ENCODE assay signal across 22 cellular contexts in the genomic region with DNA sequence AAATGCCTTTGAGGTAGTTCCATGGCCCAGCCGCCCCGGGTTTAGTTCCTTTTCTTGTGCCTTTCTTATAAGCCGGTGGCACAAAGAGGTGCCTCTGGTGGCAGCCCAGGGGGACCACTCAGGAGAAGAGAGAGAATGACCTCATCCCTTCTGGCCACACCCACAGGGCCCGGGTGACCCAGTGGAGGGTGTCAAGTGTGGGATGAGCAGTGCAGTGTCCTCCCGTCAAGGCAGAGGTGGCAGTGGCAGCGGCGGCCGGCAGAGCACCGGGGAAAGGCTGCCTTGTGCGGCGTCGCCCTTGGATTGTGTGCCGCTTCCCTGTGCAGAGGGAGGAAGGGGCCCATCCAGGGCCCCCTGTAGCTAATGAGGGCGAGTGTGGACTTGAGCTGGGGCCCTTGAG. TPM values are rescaled to one million over a fixed set of nuclear protein-coding genes. Genes with fewer than 3 reads are reported as not detected.
A peak's percentile ranks its signal among the peaks of the same experiment; 100 is the strongest.
DNase-seq lines count a peak whose midpoint lies in the region; ATAC-seq, FAIRE-seq and TF ChIP-seq lines count a peak whose summit lies in the region.
"Had no signal": no experiment of that assay in that cellular context is flagged by ENCODE, and none has a peak within 500 bp of the region (broad histone marks: within the 10 kb centered on the region; RNA-seq: fewer than 3 reads in every experiment).

No MANE protein-coding gene starts in this region.

- POLR2A ChIA-PET in WTC11 (lab: Charles Lee): no interaction called here

- H4K20me1 ChIP-seq in keratinocyte (ENCODE audit: control insufficient read depth, extremely low read depth, insufficient read depth, low read length): no peaks in the 10 kb centered on the region

- peak overlapping the region; percentile 13 for H3K9ac ChIP-seq in keratinocyte (ENCODE audit: control insufficient read depth, extremely low read depth, insufficient read depth, low read length)

- dilution Hi-C loops in keratinocyte (cut with MboI; ENCODE audit: extremely low pct_ligation_motif_present, low sequenced_read_pairs): no loop called here

- H3K4me3 ChIP-seq in keratinocyte (ENCODE audit: control insufficient read depth in 2 of 3, extremely low read depth in 1 of 3, insufficient read depth in 2 of 3, low read depth in 1 of 3, low read length in 3 of 3): no peak overlapping the region
- H3K4me3 ChIP-seq in lower leg skin (ENCODE audit: low read depth, poor library complexity, severe bottlenecking): no peak overlapping the region
- no peak overlapping the region for H3K4me3 ChIP-seq in aorta (ENCODE audit: low read length in 2 of 2)
- H3K4me3 ChIP-seq: MG63 had no signal

- no peaks in the 10 kb centered on the region for H3K27me3 Mint-ChIP-seq in stimulated activated naive CD8-positive, alpha-beta T cell treated with anti-CD3 and anti-CD28 coated beads, Interleukin-15, amount 100 ng/mL, for 72 hours
- H3K27me3 Mint-ChIP-seq in WTC11 (ENCODE audit: low read depth): no peaks in the 10 kb centered on the region

- H3K4me1 ChIP-seq in keratinocyte (ENCODE audit: control insufficient read depth, extremely low read depth, insufficient read depth, low read length): peaks cover 17% of the 10 kb centered on the region
- H3K4me1 ChIP-seq in aorta (ENCODE audit: control insufficient read depth in 1 of 2, insufficient read depth in 2 of 2, low read length in 2 of 2): no peaks in the 10 kb centered on the region

- H2AFZ ChIP-seq in keratinocyte (ENCODE audit: control insufficient read depth, low read length): no peak overlapping the region

- no peak for DNase-seq in stimulated activated naive CD8-positive, alpha-beta T cell treated with anti-CD3 and anti-CD28 coated beads, Interleukin-15, Interleukin-2, amounts not matched to agents 100 U/mL and 50 U/mL, for 24 hours
- no peak for DNase-seq in stimulated activated naive CD8-positive, alpha-beta T cell treated with anti-CD3 and anti-CD28 coated beads, Interleukin-15, amount 100 ng/mL, for 72 hours
- DNase-seq in WTC11 (ENCODE audit: low spot score) (no peak), keratinocyte (ENCODE audit: low read depth, low spot score) (no peak), lower leg skin (ENCODE audit: low spot score in 2 of 2) (no peak), iPS-NIHi11 (ENCODE audit: low spot score) (no peak), DMS53 (lab: John Stamatoyannopoulos, UW) (no peak), aorta (no peak)
- DNase-seq: C1 segment of cervical spinal cord, COR-L47, DMS153, GOT3, HFFc6, Karpas-422, MG63, NCI-H1105 treated with DMSO at 0.1 percent for 48 hours, NCI-H1694 treated with DMSO at 0.1 percent for 48 hours, NCI-H226, NCI-H524 treated with DMSO at 0.1 percent for 48 hours, SIG-M5 had no signal

- FAIRE-seq in keratinocyte (lab: Jason Lieb, UNC): no peak
- FAIRE-seq: A204.1, RCC 7860 had no signal

- H3K27ac Mint-ChIP-seq in stimulated activated naive CD8-positive, alpha-beta T cell treated with anti-CD3 and anti-CD28 coated beads, Interleukin-15, amount 100 ng/mL, for 72 hours: peak overlapping the region in 1 of 2 donors; percentile 90
- no peak overlapping the region for H3K27ac Mint-ChIP-seq in WTC11
- H3K27ac Mint-ChIP-seq: HFFc6 had no signal

- no peaks in the 10 kb centered on the region for H3K9me1 ChIP-seq in keratinocyte (ENCODE audit: control insufficient read depth, extremely low read depth, insufficient read depth, low read length)

- H3K4me3 Mint-ChIP-seq in stimulated activated naive CD8-positive, alpha-beta T cell treated with anti-CD3 and anti-CD28 coated beads, Interleukin-15, amount 100 ng/mL, for 72 hours: no peak overlapping the region
- H3K4me3 Mint-ChIP-seq in WTC11: no peak overlapping the region
- H3K4me3 Mint-ChIP-seq: HFFc6 had no signal

- H3K4me2 ChIP-seq in keratinocyte (ENCODE audit: control insufficient read depth, extremely low read depth, insufficient read depth, low read depth, low read length): peak overlapping the region; percentile 69

- CTCF ChIA-PET in WTC11 (lab: Charles Lee): interaction anchor here (0.6 to 4.7 kb wide), 6 partner anchors 9 to 165 kb away, joined by 3 to 29 read pairs (median 9); no protein-coding TSS in a partner anchor

- H3K36me3 Mint-ChIP-seq in WTC11: peaks cover 4% of the 10 kb centered on the region; the same call in 1 of the 2 replicates

- H3K9me3 Mint-ChIP-seq in stimulated activated naive CD8-positive, alpha-beta T cell treated with anti-CD3 and anti-CD28 coated beads, Interleukin-15, amount 100 ng/mL, for 72 hours: no peaks in the 10 kb centered on the region
- H3K9me3 Mint-ChIP-seq in WTC11: no peaks in the 10 kb centered on the region
- H3K9me3 Mint-ChIP-seq: HFFc6 had no signal

- WGBS in lower leg skin, 2 donors: 77 to 86% methylated on average over 14 of the region's 14 CpGs
- 91 to 95% methylated on average over 14 of the region's 14 CpGs for WGBS in aorta, 2 donors

- H3K9me3 ChIP-seq in keratinocyte (ENCODE audit: control insufficient read depth, low read depth, low read length) (no peaks in the 10 kb centered on the region), aorta (ENCODE audit: control insufficient read depth, low read length) (no peaks in the 10 kb centered on the region)
- H3K9me3 ChIP-seq: MG63 had no signal

- H3K36me3 ChIP-seq in keratinocyte (ENCODE audit: control insufficient read depth in 2 of 2, extremely low read depth in 1 of 2, insufficient read depth in 2 of 2, low read length in 2 of 2) (peaks cover 4 to 12% of the 10 kb centered on the region in 2 experiments), aorta (ENCODE audit: control insufficient read depth in 1 of 2, insufficient read depth in 2 of 2, low read length in 1 of 2) (no peaks in the 10 kb centered on the region)
- H3K36me3 ChIP-seq: MG63 had no signal

- intact Hi-C loops in lower leg skin (cut with DNase I; ENCODE audit: low total_unique reads): no loop called here
- intact Hi-C loops in aorta (cut with DNase I): no loop called here

- H3K27me3 ChIP-seq in keratinocyte (ENCODE audit: control insufficient read depth, extremely low read depth, insufficient read depth, low read length) (no peaks in the 10 kb centered on the region), aorta (ENCODE audit: control insufficient read depth in 1 of 2, insufficient read depth in 2 of 2, low read length in 1 of 2) (no peaks in the 10 kb centered on the region)
- H3K27me3 ChIP-seq: MG63 had no signal

- no peak for TF ChIP-seq CTCF in WTC11 (IDR thresholded peaks at IDR 0.05)
- no peak for TF ChIP-seq CTCF in keratinocyte (optimal IDR thresholded peaks at IDR 0.05 in 1 of 3, IDR thresholded peaks at IDR 0.05 in 1 of 3, conservative IDR thresholded peaks at IDR 0.05 in 1 of 3; ENCODE audit: extremely low read depth in 1 of 3, insufficient read depth in 2 of 3, low read length in 3 of 3)
- TF ChIP-seq CTCF in lower leg skin (IDR thresholded peaks at IDR 0.05): no peak

- no peaks in the 10 kb centered on the region for H3K4me1 Mint-ChIP-seq in stimulated activated naive CD8-positive, alpha-beta T cell treated with anti-CD3 and anti-CD28 coated beads, Interleukin-15, amount 100 ng/mL, for 72 hours
- H3K4me1 Mint-ChIP-seq in WTC11: no peaks in the 10 kb centered on the region

- TF ChIP-seq POLR2A in lower leg skin (IDR thresholded peaks at IDR 0.05): no peak

- peak; percentile 40 for ATAC-seq in stimulated activated naive CD8-positive, alpha-beta T cell treated with anti-CD3 and anti-CD28 coated beads, Interleukin-15, Interleukin-2, amounts not matched to agents 100 U/mL and 50 U/mL, for 24 hours
- ATAC-seq in stimulated activated naive CD8-positive, alpha-beta T cell treated with anti-CD3 and anti-CD28 coated beads, Interleukin-15, amount 100 ng/mL, for 72 hours: no peak
- ATAC-seq in WTC11 (peak; percentile 65), aorta (ENCODE audit: low FRiP score) (no peak)

- H3K27ac ChIP-seq in keratinocyte (ENCODE audit: control insufficient read depth, insufficient read depth, low read length): peak overlapping the region; percentile 52
- H3K27ac ChIP-seq in aorta (ENCODE audit: low read depth in 1 of 2, low read length in 2 of 2): no peak overlapping the region

- peaks cover 43% of the 10 kb centered on the region for H3K79me2 ChIP-seq in keratinocyte (ENCODE audit: control insufficient read depth, insufficient read depth, low read length)

TF ChIP-seq in WTC11, 78 proteins besides CTCF, POLR2A, EP300 and RAD21 (continues in another document):
- TF ChIP-seq, protein P1, sequence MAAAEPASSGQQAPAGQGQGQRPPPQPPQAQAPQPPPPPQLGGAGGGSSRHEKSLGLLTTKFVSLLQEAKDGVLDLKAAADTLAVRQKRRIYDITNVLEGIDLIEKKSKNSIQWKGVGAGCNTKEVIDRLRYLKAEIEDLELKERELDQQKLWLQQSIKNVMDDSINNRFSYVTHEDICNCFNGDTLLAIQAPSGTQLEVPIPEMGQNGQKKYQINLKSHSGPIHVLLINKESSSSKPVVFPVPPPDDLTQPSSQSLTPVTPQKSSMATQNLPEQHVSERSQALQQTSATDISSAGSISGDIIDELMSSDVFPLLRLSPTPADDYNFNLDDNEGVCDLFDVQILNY (CRISPR knock-in tag; IDR thresholded peaks at IDR 0.05): no peak
- TF ChIP-seq KAT7 (CRISPR knock-in tag; IDR thresholded peaks at IDR 0.05; ENCODE audit: borderline replicate concordance) (no peak), EMX1 (CRISPR knock-in tag; IDR thresholded peaks at IDR 0.05) (no peak)
- TF ChIP-seq, protein P2, sequence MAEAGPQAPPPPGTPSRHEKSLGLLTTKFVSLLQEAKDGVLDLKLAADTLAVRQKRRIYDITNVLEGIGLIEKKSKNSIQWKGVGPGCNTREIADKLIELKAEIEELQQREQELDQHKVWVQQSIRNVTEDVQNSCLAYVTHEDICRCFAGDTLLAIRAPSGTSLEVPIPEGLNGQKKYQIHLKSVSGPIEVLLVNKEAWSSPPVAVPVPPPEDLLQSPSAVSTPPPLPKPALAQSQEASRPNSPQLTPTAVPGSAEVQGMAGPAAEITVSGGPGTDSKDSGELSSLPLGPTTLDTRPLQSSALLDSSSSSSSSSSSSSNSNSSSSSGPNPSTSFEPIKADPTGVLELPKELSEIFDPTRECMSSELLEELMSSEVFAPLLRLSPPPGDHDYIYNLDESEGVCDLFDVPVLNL (CRISPR knock-in tag; IDR thresholded peaks at IDR 0.05; ENCODE audit: borderline replicate concordance, low read depth): no peak

RNA-seq across cellular contexts. Expression of a gene that starts 47.9 kb away (rescaled TPM):
- total RNA-seq in WTC11 (2021) (43.2 to 56.0 TPM (median 53.1 TPM) in 3 replicates), lower leg skin (10 to 100 TPM; 40.1 to 71.4 (median 51.3) TPM), aorta (10 to 100 TPM; 37.5 to 58.1 TPM)
- polyA plus RNA-seq in keratinocyte (6.0 to 8.9 TPM (median 6.2 TPM) in 3 replicates), aorta (10 to 100 TPM in 1 of 2 donors, 1 to 10 TPM in 1; 4.4 to 14.1 TPM)
- 4.4 TPM for polyA plus RNA-seq in keratinocyte (2011; ENCODE audit: low read depth)
- 3.6 and 6.2 TPM in 2 replicates for polyA plus RNA-seq in keratinocyte (2011; cell fraction: cytosol; rRNA removed)
- 15.4 and 21.1 TPM in 2 replicates for polyA plus RNA-seq in keratinocyte (2011; cell fraction: nucleus; rRNA removed)
- polyA plus RNA-seq in keratinocyte (2012; ENCODE audit: low replicate concordance): 11.5 and 11.8 TPM in 2 replicates
- polyA minus RNA-seq in keratinocyte: 17.1 to 21.4 TPM (median 19.6 TPM) in 3 replicates
- polyA minus RNA-seq in keratinocyte (2011; cell fraction: cytosol; rRNA and poly(A)+ RNA removed): 27.8 TPM
- 33.1 and 43.6 TPM in 2 replicates for polyA minus RNA-seq in keratinocyte (2011; cell fraction: nucleus; rRNA and poly(A)+ RNA removed)

Comparison
In these comparisons a context has a peak if more than half of its experiments do, and no peak if none do; other contexts are left out.
1. ATAC-seq: peak in stimulated activated naive CD8-positive, alpha-beta T cell treated with anti-CD3 and anti-CD28 coated beads, Interleukin-15, Interleukin-2, amounts not matched to agents 100 U/mL and 50 U/mL, for 24 hours (single experiment) and WTC11 (single experiment); none in stimulated activated naive CD8-positive, alpha-beta T cell treated with anti-CD3 and anti-CD28 coated beads, Interleukin-15, amount 100 ng/mL, for 72 hours (single experiment) and aorta (single experiment).